ENCODE assay signal across 8 cellular contexts in genomic region chr11:96342971-96343711, GRCh38. TPM values are rescaled to one million over a fixed set of nuclear protein-coding genes. Genes with fewer than 3 reads are reported as not detected.
A peak's percentile ranks its signal among the peaks of the same experiment; 100 is the strongest.
DNase-seq lines count a peak whose midpoint lies in the region; ATAC-seq and TF ChIP-seq lines count a peak whose summit lies in the region.

MAML2 (minus strand) TSS chr11:96343195; CDS start chr11:96341895, 1,300 bp downstream.

- peaks cover 12% of the 10 kb centered on the region for H3K36me3 Mint-ChIP-seq in activated T-cell treated with anti-CD3 and anti-CD28 coated beads, Interleukin-2, amount 50 U/mL, for 4 hours (ENCODE audit: insufficient read depth)

- no TSS peak for BruUV-seq in PC-9 (replicated peaks; lab: Mats Ljungman, UMichigan)

- H3K27me3 ChIP-seq in PC-9 (ENCODE audit: insufficient read depth, low read depth) (no peaks in the 10 kb centered on the region), esophagus muscularis mucosa (no peaks in the 10 kb centered on the region), muscle layer of duodenum (ENCODE audit: low read depth, low read length) (no peaks in the 10 kb centered on the region)

- peak within 1 kb of the TSS; percentile 90 for H3K4me2 ChIP-seq in PC-9

- POLR2A ChIA-PET in PC-9 (lab: Charles Lee; ENCODE audit: unreplicated experiment): interaction anchor here (0.5 to 2.3 kb wide), 14 partner anchors 37 to 334 kb away, joined by 3 to 26 read pairs (median 6); partner anchors contain the start of genes CCDC82 and JRKL

- H4K20me1 ChIP-seq in PC-9 (ENCODE audit: insufficient read depth): no peaks in the 10 kb centered on the region

- H3F3A ChIP-seq in PC-9 (ENCODE audit: insufficient read depth, low read depth): peaks cover 10% of the 10 kb centered on the region; the same call in 1 of the 2 replicates

- no peaks in the 10 kb centered on the region for H3K9me3 Mint-ChIP-seq in activated T-cell treated with anti-CD3 and anti-CD28 coated beads, Interleukin-2, amount 50 U/mL, for 4 hours

- H3K9me3 ChIP-seq in PC-9 (ENCODE audit: insufficient read depth, low read depth) (no peaks in the 10 kb centered on the region), esophagus muscularis mucosa (no peaks in the 10 kb centered on the region), muscle layer of duodenum (ENCODE audit: control insufficient read depth in 1 of 2, low read length in 2 of 2) (no peaks in the 10 kb centered on the region)

- CTCF ChIA-PET in PC-9 (lab: Charles Lee): interaction anchor here (0.6 to 3.2 kb wide), 18 partner anchors 18 to 1596 kb away, joined by 3 to 17 read pairs (median 4); partner anchors contain the start of genes CCDC82 and JRKL

- peaks cover 33% of the 10 kb centered on the region for H3K4me1 Mint-ChIP-seq in activated T-cell treated with anti-CD3 and anti-CD28 coated beads, Interleukin-2, amount 50 U/mL, for 4 hours (ENCODE audit: low read depth)

- no peaks in the 10 kb centered on the region for H3K9me2 ChIP-seq in PC-9 (ENCODE audit: insufficient read depth)

- peaks cover 49% of the 10 kb centered on the region for H3K79me2 ChIP-seq in PC-9 (ENCODE audit: low read depth)

- H3K27ac ChIP-seq in PC-9: peak within 1 kb of the TSS; percentile 70
- peak within 1 kb of the TSS; percentile 85 to 91 (median 88) for H3K27ac ChIP-seq in esophagus muscularis mucosa (replicated peaks in 1 of 4)
- peak within 1 kb of the TSS; percentile 96 for H3K27ac ChIP-seq in muscle layer of duodenum (ENCODE audit: low read length)

- H3K4me1 ChIP-seq in PC-9 (replicated peaks; ENCODE audit: insufficient read depth) (peaks cover 35% of the 10 kb centered on the region), esophagus muscularis mucosa (peaks cover 38 to 47% (median 42%) of the 10 kb centered on the region in 4 donors), muscle layer of duodenum (ENCODE audit: control insufficient read depth in 1 of 2, insufficient read depth in 2 of 2, low read length in 2 of 2) (peaks cover 31 to 33% of the 10 kb centered on the region in 2 donors)

- H2AFZ ChIP-seq in PC-9: peak within 1 kb of the TSS; percentile 84

- no peak for TF ChIP-seq EP300 in esophagus muscularis mucosa (IDR thresholded peaks at IDR 0.05)

- H3K36me3 ChIP-seq in PC-9 (ENCODE audit: low read depth) (peaks cover 5% of the 10 kb centered on the region; the same call in 1 of the 2 replicates), esophagus muscularis mucosa (no peaks in the 10 kb centered on the region), muscle layer of duodenum (ENCODE audit: control insufficient read depth in 1 of 2, insufficient read depth in 2 of 2, low read length in 2 of 2) (peaks cover 0 to 10% of the 10 kb centered on the region in 2 donors)

- WGBS in esophagus muscularis mucosa: 7% methylated on average over 31 of the region's 31 CpGs

- no peak for TF ChIP-seq POLR2A in esophagus muscularis mucosa (IDR thresholded peaks at IDR 0.05; ENCODE audit: low read depth)

- peak within 1 kb of the TSS; percentile 99 for H3K4me3 Mint-ChIP-seq in activated T-cell treated with anti-CD3 and anti-CD28 coated beads, Interleukin-2, amount 50 U/mL, for 4 hours

- H3K27me3 Mint-ChIP-seq in activated T-cell treated with anti-CD3 and anti-CD28 coated beads, Interleukin-2, amount 50 U/mL, for 4 hours (ENCODE audit: low read depth): no peaks in the 10 kb centered on the region

- ATAC-seq in GM21619 (IDR thresholded peaks at IDR 0.05; ENCODE audit: unreplicated experiment): peak; percentile 71
- peak; percentile 86 to 91 for ATAC-seq in activated T-cell treated with anti-CD3 and anti-CD28 coated beads, Interleukin-2, amount 50 U/mL, for 4 hours

- peak; percentile 79 for DNase-seq in DMS153 (lab: John Stamatoyannopoulos, UW)
- peak; percentile 78 for DNase-seq in Jurkat, Clone E6-1 (ENCODE audit: low read depth, low spot score)
- DNase-seq in PC-9: peak; percentile 89
- peak; percentile 91 for DNase-seq in activated T-cell treated with anti-CD3 and anti-CD28 coated beads, Interleukin-2, amount 50 U/mL, for 4 hours
- peak; percentile 99 for DNase-seq in esophagus muscularis mucosa (ENCODE audit: extremely low spot score)
- peak; percentile 75 for DNase-seq in stimulated activated CD8-positive, alpha-beta memory T cell treated with anti-CD3 and anti-CD28 coated beads, Interleukin-7, amount 100 ng/mL, for 24 hours (ENCODE audit: low read depth)

- TF ChIP-seq CTCF in PC-9 (conservative IDR thresholded peaks at IDR 0.05): peak; percentile 83
- peak in 2 of 3 experiments; percentile 92 to 94 for TF ChIP-seq CTCF in esophagus muscularis mucosa (IDR thresholded peaks at IDR 0.05)

- peak within 1 kb of the TSS; percentile 56 for H3K4me3 ChIP-seq in Jurkat, Clone E6-1 (ENCODE audit: low read length)
- peak within 1 kb of the TSS; percentile 78 for H3K4me3 ChIP-seq in PC-9
- H3K4me3 ChIP-seq in esophagus muscularis mucosa: peak within 1 kb of the TSS; percentile 66 to 90 (median 68)
- H3K4me3 ChIP-seq in muscle layer of duodenum (ENCODE audit: low read depth in 1 of 2, low read length in 2 of 2): peak within 1 kb of the TSS; percentile 85 to 100

- intact Hi-C loops in PC-9 (cut with micrococcal nuclease; ENCODE audit: unreplicated experiment) (loop anchor here (1.0 to 5.0 kb wide), 10 partner anchors 29 to 507 kb away; partner anchors contain the start of genes CCDC82 and MTMR2), esophagus muscularis mucosa (cut with DNase I) (loop anchor here (2.0 to 5.0 kb wide), 6 partner anchors 106 to 506 kb away; partner anchors contain the start of gene MTMR2)

RNA-seq across cellular contexts. Expression of gene MAML2, which starts in this region (rescaled TPM):
- polyA plus RNA-seq in Jurkat, Clone E6-1 (2012; ENCODE audit: insufficient read depth, insufficient read length): not detected
- total RNA-seq in PC-9 (2021): 17.7 and 28.3 TPM in 2 replicates
- total RNA-seq in activated T-cell treated with anti-CD3 and anti-CD28 coated beads, Interleukin-2, amount 50 U/mL, for 4 hours: 10 to 100 TPM; 27.3 to 29.8 (median 29.2) TPM
- total RNA-seq in esophagus muscularis mucosa: 10 to 100 TPM; 20.0 to 33.7 (median 23.2) TPM

Comparison
In these comparisons a context has a peak if more than half of its experiments do, and no peak if none do; other contexts are left out.
1. Peak in every context shown above with its lines: DNase-seq, ATAC-seq, H3K4me3 ChIP-seq and H3K27ac ChIP-seq.